Comparison of ENCODE assay signal across 1 cellular context in the genomic region with DNA sequence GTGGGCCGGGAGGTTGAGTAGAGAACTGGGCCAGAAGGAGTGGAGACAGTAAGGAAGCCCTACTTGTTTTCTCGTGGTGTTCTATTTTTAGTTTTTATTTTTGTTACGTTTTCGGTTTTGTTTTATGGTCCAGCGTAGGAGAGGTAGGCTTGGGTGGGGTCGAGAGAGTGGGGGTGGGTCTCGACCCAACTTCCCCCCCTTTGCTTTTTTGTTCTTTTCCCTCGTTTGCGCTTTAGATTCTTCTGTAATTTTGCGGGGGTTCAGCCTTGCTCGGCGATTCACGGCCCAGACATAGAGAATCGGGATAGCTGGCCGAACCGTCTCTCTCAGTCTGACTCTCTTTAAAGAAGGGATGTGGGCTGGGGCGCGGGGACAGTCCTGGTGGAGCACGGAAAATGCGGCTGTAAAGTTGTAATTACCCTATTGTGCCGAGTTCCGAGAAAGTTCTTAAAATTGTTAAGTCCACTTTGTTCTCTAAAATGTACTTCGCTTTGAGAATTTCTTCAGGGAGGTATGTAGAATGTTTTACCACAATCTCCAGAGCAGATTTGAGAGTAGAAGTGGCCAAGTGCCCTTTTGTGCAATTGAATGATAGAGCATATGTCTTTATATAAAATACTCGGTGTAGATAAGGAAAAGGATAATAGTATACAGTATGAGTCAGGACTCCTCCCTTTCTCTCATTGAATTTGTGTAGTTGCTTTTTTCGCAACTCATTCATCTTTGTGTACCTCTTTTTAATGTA.
A peak's percentile ranks its signal among the peaks of the same experiment; 100 is the strongest.
TF ChIP-seq lines count a peak whose summit lies in the region.

No MANE protein-coding gene starts in this region.

TF ChIP-seq in K562, 482 proteins besides CTCF, POLR2A, EP300 and RAD21 (continued from another document and continues in another):
- TF ChIP-seq ARID3A (IDR thresholded peaks at IDR 0.05; ENCODE audit: borderline replicate concordance, low read depth, low read length) (peak; percentile 97; the same call in 1 of the 2 replicates), CBX8 (IDR thresholded peaks at IDR 0.05; ENCODE audit: borderline replicate concordance, extremely low read depth, low read depth, low read length, poor library complexity, severe bottlenecking) (no peak), DDX20 (tag; IDR thresholded peaks at IDR 0.05; ENCODE audit: low read depth) (no peak), ZNF431 (CRISPR knock-in tag; IDR thresholded peaks at IDR 0.05) (no peak), IRF9 (tag; IDR thresholded peaks at IDR 0.05) (no peak), TBL1XR1 (IDR thresholded peaks at IDR 0.05; ENCODE audit: low read length in 2 of 2) (no peak), ADNP (tag; IDR thresholded peaks at IDR 0.05) (no peak), MEF2A (IDR thresholded peaks at IDR 0.05; ENCODE audit: control insufficient read depth, low read depth, low read length) (peak; percentile 49; the same call in 1 of the 2 replicates), ZNF311 (CRISPR knock-in tag; IDR thresholded peaks at IDR 0.05) (no peak), RERE (CRISPR knock-in tag; IDR thresholded peaks at IDR 0.05; ENCODE audit: borderline replicate concordance) (no peak), CHD1 (IDR thresholded peaks at IDR 0.05; ENCODE audit: low read length) (peak; percentile 81), ZNF354B (CRISPR knock-in tag; IDR thresholded peaks at IDR 0.05) (no peak), MAX (CRISPR knock-in tag; IDR thresholded peaks at IDR 0.05) (no peak), ZC3H11A (IDR thresholded peaks at IDR 0.05; ENCODE audit: low read depth, low read length) (no peak), POLR2H (tag; IDR thresholded peaks at IDR 0.05; ENCODE audit: low read depth) (no peak), KLF1 (tag; IDR thresholded peaks at IDR 0.05) (no peak), SIN3B (IDR thresholded peaks at IDR 0.05; ENCODE audit: low read depth) (no peak), SAFB (IDR thresholded peaks at IDR 0.05; ENCODE audit: borderline replicate concordance, low read depth, low read length) (no peak), KHSRP (IDR thresholded peaks at IDR 0.05) (0 out of 2 replicates have a peak, but pooled peaks have one; percentile 16), MAFK (IDR thresholded peaks at IDR 0.05; ENCODE audit: low read length) (no peak), SP1 (CRISPR knock-in tag; IDR thresholded peaks at IDR 0.05) (no peak), HDAC8 (tag; IDR thresholded peaks at IDR 0.05) (no peak), NFE2 (IDR thresholded peaks at IDR 0.05; ENCODE audit: low read depth) (peak; percentile 35), ZNF232 (CRISPR knock-in tag; IDR thresholded peaks at IDR 0.05) (no peak), BCL6 (CRISPR knock-in tag; IDR thresholded peaks at IDR 0.05) (no peak), FOS (IDR thresholded peaks at IDR 0.05; ENCODE audit: extremely low read depth, insufficient read length) (no peak), EGR1 (conservative IDR thresholded peaks at IDR 0.05) (no peak), ETS1 (conservative IDR thresholded peaks at IDR 0.05; ENCODE audit: control insufficient read depth, low read depth, low read length) (no peak), ZHX1 (conservative IDR thresholded peaks at IDR 0.05; ENCODE audit: low read length) (no peak), ZNF224 (CRISPR knock-in tag; IDR thresholded peaks at IDR 0.05) (no peak), ZFPM2 (CRISPR knock-in tag; IDR thresholded peaks at IDR 0.05) (no peak), SIX5 (IDR thresholded peaks at IDR 0.05; ENCODE audit: borderline replicate concordance in 1 of 2, insufficient read depth in 1 of 2, low read depth in 1 of 2, low read length in 2 of 2) (no peak), XRCC5 (IDR thresholded peaks at IDR 0.05; ENCODE audit: low read depth, low read length) (no peak), IFI16 (CRISPR knock-in tag; IDR thresholded peaks at IDR 0.05) (no peak), TAF1 (IDR thresholded peaks at IDR 0.05; ENCODE audit: control insufficient read depth, extremely low read depth, insufficient read depth, low read length, severe bottlenecking) (no peak), U2AF2 (optimal IDR thresholded peaks at IDR 0.05; ENCODE audit: low read depth, low read length) (no peak)
- TF ChIP-seq, protein P1, sequence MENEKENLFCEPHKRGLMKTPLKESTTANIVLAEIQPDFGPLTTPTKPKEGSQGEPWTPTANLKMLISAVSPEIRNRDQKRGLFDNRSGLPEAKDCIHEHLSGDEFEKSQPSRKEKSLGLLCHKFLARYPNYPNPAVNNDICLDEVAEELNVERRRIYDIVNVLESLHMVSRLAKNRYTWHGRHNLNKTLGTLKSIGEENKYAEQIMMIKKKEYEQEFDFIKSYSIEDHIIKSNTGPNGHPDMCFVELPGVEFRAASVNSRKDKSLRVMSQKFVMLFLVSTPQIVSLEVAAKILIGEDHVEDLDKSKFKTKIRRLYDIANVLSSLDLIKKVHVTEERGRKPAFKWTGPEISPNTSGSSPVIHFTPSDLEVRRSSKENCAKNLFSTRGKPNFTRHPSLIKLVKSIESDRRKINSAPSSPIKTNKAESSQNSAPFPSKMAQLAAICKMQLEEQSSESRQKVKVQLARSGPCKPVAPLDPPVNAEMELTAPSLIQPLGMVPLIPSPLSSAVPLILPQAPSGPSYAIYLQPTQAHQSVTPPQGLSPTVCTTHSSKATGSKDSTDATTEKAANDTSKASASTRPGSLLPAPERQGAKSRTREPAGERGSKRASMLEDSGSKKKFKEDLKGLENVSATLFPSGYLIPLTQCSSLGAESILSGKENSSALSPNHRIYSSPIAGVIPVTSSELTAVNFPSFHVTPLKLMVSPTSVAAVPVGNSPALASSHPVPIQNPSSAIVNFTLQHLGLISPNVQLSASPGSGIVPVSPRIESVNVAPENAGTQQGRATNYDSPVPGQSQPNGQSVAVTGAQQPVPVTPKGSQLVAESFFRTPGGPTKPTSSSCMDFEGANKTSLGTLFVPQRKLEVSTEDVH (IDR thresholded peaks at IDR 0.05; ENCODE audit: low read depth, partially characterized antibody), result no peak
- TF ChIP-seq, protein P2, sequence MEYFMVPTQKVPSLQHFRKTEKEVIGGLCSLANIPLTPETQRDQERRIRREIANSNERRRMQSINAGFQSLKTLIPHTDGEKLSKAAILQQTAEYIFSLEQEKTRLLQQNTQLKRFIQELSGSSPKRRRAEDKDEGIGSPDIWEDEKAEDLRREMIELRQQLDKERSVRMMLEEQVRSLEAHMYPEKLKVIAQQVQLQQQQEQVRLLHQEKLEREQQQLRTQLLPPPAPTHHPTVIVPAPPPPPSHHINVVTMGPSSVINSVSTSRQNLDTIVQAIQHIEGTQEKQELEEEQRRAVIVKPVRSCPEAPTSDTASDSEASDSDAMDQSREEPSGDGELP (CRISPR knock-in tag; IDR thresholded peaks at IDR 0.05; ENCODE audit: borderline replicate concordance), result no peak
- TF ChIP-seq, protein P3, sequence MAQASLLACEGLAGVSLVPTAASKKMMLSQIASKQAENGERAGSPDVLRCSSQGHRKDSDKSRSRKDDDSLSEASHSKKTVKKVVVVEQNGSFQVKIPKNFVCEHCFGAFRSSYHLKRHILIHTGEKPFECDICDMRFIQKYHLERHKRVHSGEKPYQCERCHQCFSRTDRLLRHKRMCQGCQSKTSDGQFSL (CRISPR knock-in tag; IDR thresholded peaks at IDR 0.05), result no peak
- TF ChIP-seq, protein P3 (tag; IDR thresholded peaks at IDR 0.05), result peak in 1 of 2 experiments; percentile 88; a peak in 2 of 4 replicates
- TF ChIP-seq, protein P4, sequence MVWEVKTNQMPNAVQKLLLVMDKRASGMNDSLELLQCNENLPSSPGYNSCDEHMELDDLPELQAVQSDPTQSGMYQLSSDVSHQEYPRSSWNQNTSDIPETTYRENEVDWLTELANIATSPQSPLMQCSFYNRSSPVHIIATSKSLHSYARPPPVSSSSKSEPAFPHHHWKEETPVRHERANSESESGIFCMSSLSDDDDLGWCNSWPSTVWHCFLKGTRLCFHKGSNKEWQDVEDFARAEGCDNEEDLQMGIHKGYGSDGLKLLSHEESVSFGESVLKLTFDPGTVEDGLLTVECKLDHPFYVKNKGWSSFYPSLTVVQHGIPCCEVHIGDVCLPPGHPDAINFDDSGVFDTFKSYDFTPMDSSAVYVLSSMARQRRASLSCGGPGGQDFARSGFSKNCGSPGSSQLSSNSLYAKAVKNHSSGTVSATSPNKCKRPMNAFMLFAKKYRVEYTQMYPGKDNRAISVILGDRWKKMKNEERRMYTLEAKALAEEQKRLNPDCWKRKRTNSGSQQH (CRISPR knock-in tag; IDR thresholded peaks at IDR 0.05), result no peak; the same call in 1 of the 2 replicates
